In the genomic region with DNA sequence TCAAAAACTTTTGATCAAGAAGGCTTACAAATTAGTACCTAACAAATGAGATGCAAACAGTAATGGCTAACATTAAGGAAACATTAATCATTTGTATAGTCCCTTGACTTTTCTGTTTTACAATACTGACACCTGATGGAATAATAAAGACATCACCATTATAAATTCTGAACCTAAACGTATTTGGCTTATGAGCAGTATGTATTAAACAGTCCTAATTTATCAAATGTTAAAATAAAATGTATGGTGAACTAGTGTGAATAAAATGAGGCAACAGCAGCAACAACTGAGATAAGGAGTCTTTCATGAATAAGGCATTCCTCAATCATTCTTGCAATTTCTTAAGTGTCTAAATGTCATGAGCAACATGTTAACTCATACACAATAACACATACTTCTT, we compare ENCODE assay signal across 8 cellular contexts. TPM values are rescaled to one million over a fixed set of nuclear protein-coding genes. Genes with fewer than 3 reads are reported as not detected.
DNase-seq lines count a peak whose midpoint lies in the region; ATAC-seq and TF ChIP-seq lines count a peak whose summit lies in the region.

No MANE protein-coding gene starts in this region.

- TF ChIP-seq CTCF in choroid plexus epithelial cell (conservative IDR thresholded peaks at IDR 0.05; ENCODE audit: low read depth, low read length) = peak; percentile 38

- H3K9me3 ChIP-seq in BLaER1 = no peaks in the 10 kb centered on the region
- no peaks in the 10 kb centered on the region for H3K9me3 ChIP-seq in HAP-1

- DNase-seq in NCI-H2171 (lab: John Stamatoyannopoulos, UW) (peak; percentile 6), choroid plexus epithelial cell (ENCODE audit: low read depth) (peak; percentile 54), myocyte (ENCODE audit: low read depth) (peak; percentile 24), HAP-1 (ENCODE audit: low spot score in 2 of 2) (no peak), substantia nigra (lab: John Stamatoyannopoulos, UW) (no peak)

- in situ Hi-C loops in HAP-1 (cut with MboI; ENCODE audit: low sequenced_read_pairs) = no loop called here

- peaks cover 41% of the 10 kb centered on the region for H3K36me3 ChIP-seq in BLaER1
- H3K36me3 ChIP-seq in HAP-1 (replicated peaks) = peaks cover 40% of the 10 kb centered on the region

- H3K27ac ChIP-seq in BLaER1 (no peak overlapping the region), substantia nigra (ENCODE audit: low read depth, low read length, poor library complexity, severe bottlenecking) (no peak overlapping the region)

- H3K27me3 ChIP-seq in BLaER1 (no peaks in the 10 kb centered on the region), HAP-1 (ENCODE audit: low read depth) (no peaks in the 10 kb centered on the region)

- H4K20me1 ChIP-seq in BLaER1 = peaks cover 71% of the 10 kb centered on the region

- ATAC-seq in GM19452 (IDR thresholded peaks at IDR 0.05; ENCODE audit: unreplicated experiment) (no peak), HG02938 (IDR thresholded peaks at IDR 0.05; ENCODE audit: unreplicated experiment) (no peak)

- H3K4me1 ChIP-seq in BLaER1 = peaks cover 48% of the 10 kb centered on the region
- peaks cover 39% of the 10 kb centered on the region for H3K4me1 ChIP-seq in HAP-1

- H3K4me3 ChIP-seq in BLaER1 = no peak overlapping the region
- peak overlapping the region; percentile 32 for H3K4me3 ChIP-seq in choroid plexus epithelial cell (ENCODE audit: low read depth, low read length)
- no peak overlapping the region for H3K4me3 ChIP-seq in HAP-1

- peak overlapping the region; percentile 39; the same call in 1 of the 2 replicates for H3K4me2 ChIP-seq in BLaER1

- H3K9ac ChIP-seq in BLaER1 = no peak overlapping the region

RNA-seq across cellular contexts. Expression of a gene that starts 6.0 kb away (rescaled TPM):
- 37.9 and 45.2 TPM in 2 replicates for total RNA-seq in myocyte
- polyA plus RNA-seq in myocyte (2012) = 14.0 TPM

Comparison
In these comparisons a context has a peak if more than half of its experiments do, and no peak if none do; other contexts are left out.
1. DNase-seq: peak in NCI-H2171 (single experiment), choroid plexus epithelial cell (single experiment) and myocyte (single experiment); none in HAP-1 (0 of 2) and substantia nigra (0 of 49).